In genomic region chr2:99706734-99707133, GRCh38 we compare ENCODE assay signal across 1 cellular context.
TF ChIP-seq lines count a peak whose summit lies in the region.

No MANE protein-coding gene starts in this region.

TF ChIP-seq in GM23338, 12 proteins besides CTCF, POLR2A, EP300 and RAD21 (continued from another document):
- TF ChIP-seq, protein P1, sequence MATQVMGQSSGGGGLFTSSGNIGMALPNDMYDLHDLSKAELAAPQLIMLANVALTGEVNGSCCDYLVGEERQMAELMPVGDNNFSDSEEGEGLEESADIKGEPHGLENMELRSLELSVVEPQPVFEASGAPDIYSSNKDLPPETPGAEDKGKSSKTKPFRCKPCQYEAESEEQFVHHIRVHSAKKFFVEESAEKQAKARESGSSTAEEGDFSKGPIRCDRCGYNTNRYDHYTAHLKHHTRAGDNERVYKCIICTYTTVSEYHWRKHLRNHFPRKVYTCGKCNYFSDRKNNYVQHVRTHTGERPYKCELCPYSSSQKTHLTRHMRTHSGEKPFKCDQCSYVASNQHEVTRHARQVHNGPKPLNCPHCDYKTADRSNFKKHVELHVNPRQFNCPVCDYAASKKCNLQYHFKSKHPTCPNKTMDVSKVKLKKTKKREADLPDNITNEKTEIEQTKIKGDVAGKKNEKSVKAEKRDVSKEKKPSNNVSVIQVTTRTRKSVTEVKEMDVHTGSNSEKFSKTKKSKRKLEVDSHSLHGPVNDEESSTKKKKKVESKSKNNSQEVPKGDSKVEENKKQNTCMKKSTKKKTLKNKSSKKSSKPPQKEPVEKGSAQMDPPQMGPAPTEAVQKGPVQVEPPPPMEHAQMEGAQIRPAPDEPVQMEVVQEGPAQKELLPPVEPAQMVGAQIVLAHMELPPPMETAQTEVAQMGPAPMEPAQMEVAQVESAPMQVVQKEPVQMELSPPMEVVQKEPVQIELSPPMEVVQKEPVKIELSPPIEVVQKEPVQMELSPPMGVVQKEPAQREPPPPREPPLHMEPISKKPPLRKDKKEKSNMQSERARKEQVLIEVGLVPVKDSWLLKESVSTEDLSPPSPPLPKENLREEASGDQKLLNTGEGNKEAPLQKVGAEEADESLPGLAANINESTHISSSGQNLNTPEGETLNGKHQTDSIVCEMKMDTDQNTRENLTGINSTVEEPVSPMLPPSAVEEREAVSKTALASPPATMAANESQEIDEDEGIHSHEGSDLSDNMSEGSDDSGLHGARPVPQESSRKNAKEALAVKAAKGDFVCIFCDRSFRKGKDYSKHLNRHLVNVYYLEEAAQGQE (IDR thresholded peaks at IDR 0.05; ENCODE audit: unreplicated experiment), result no peak
TF ChIP-seq in GM23338: peak in this region for 0.
